In the genomic region with DNA sequence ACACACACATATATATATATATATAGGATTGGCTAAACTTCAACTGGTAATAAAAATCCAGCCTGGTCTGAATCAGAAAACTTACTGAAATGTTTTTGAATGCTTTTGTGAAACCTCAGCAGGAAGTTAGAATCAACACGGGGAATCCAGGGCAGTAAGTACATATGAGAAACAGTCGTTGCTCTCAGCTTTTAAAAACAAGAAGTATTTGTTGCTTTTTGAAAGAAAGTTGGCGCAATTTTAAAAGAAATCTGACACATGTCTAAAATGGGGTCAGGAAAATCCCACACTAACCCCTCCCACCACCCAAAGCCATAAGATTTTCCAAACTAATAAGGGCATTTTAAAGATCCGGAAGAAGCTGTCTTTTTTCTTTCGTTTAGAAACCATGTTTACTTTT, we compare ENCODE assay signal across 8 cellular contexts. TPM values are rescaled to one million over a fixed set of nuclear protein-coding genes. Genes with fewer than 3 reads are reported as not detected.
DNase-seq lines count a peak whose midpoint lies in the region; ATAC-seq lines count a peak whose summit lies in the region.

No MANE protein-coding gene starts in this region.

- no peaks in the 10 kb centered on the region for H3K9me3 Mint-ChIP-seq in activated CD4-positive, alpha-beta memory T cell treated with anti-CD3 and anti-CD28 coated beads for 36 hours
- no peaks in the 10 kb centered on the region for H3K9me3 Mint-ChIP-seq in immature natural killer cell

- DNase-seq in AG08395 (ENCODE audit: low spot score) (peak; percentile 50), immature natural killer cell (peak in 2 of 3 donors; percentile 9 to 10), NCI-H2081 treated with DMSO at 0.1 percent for 48 hours (lab: John Stamatoyannopoulos, UW) (no peak), NCI-H146 (lab: John Stamatoyannopoulos, UW) (no peak)
- no peak for DNase-seq in activated CD4-positive, alpha-beta memory T cell treated with anti-CD3 and anti-CD28 coated beads for 36 hours

- peak; percentile 68 for ATAC-seq in GM18909 (IDR thresholded peaks at IDR 0.05; ENCODE audit: poor library complexity, unreplicated experiment)
- ATAC-seq in HG02938 (IDR thresholded peaks at IDR 0.05; ENCODE audit: unreplicated experiment), result no peak
- no peak for ATAC-seq in GM21381 (IDR thresholded peaks at IDR 0.05; ENCODE audit: unreplicated experiment)

- intact Hi-C loops in activated CD4-positive, alpha-beta memory T cell treated with anti-CD3 and anti-CD28 coated beads for 36 hours (cut with micrococcal nuclease), result no loop called here

- peaks cover 22% of the 10 kb centered on the region for H3K4me1 Mint-ChIP-seq in activated CD4-positive, alpha-beta memory T cell treated with anti-CD3 and anti-CD28 coated beads for 36 hours (ENCODE audit: low read depth)
- peaks cover 16 to 19% of the 10 kb centered on the region in 2 donors for H3K4me1 Mint-ChIP-seq in immature natural killer cell

- no peaks in the 10 kb centered on the region for H3K36me3 Mint-ChIP-seq in activated CD4-positive, alpha-beta memory T cell treated with anti-CD3 and anti-CD28 coated beads for 36 hours
- H3K36me3 Mint-ChIP-seq in immature natural killer cell, result peaks cover 0 to 4% (median 0%) of the 10 kb centered on the region in 3 donors

- peak overlapping the region; percentile 81 for H3K27ac Mint-ChIP-seq in activated CD4-positive, alpha-beta memory T cell treated with anti-CD3 and anti-CD28 coated beads for 36 hours
- peak overlapping the region; percentile 79 to 95 (median 94) for H3K27ac Mint-ChIP-seq in immature natural killer cell

- peak overlapping the region; percentile 59 for H3K4me3 Mint-ChIP-seq in activated CD4-positive, alpha-beta memory T cell treated with anti-CD3 and anti-CD28 coated beads for 36 hours
- H3K4me3 Mint-ChIP-seq in immature natural killer cell, result peak overlapping the region; percentile 79 to 91 (median 88)

- CTCF ChIA-PET in activated CD4-positive, alpha-beta memory T cell treated with anti-CD3 and anti-CD28 coated beads for 36 hours (lab: Charles Lee), result interaction anchor here (0.6 to 1.4 kb wide), 3 partner anchors 14 to 109 kb away, joined by 3 to 4 read pairs (median 3); no protein-coding TSS in a partner anchor

- H3K27me3 Mint-ChIP-seq in activated CD4-positive, alpha-beta memory T cell treated with anti-CD3 and anti-CD28 coated beads for 36 hours, result no peaks in the 10 kb centered on the region
- no peaks in the 10 kb centered on the region for H3K27me3 Mint-ChIP-seq in immature natural killer cell (ENCODE audit: low read depth in 3 of 3)

- POLR2A ChIA-PET in activated CD4-positive, alpha-beta memory T cell treated with anti-CD3 and anti-CD28 coated beads for 36 hours (lab: Charles Lee), result interaction anchor here (0.7 kb wide), 1 partner anchor 29 kb away, joined by 3 read pairs; no protein-coding TSS in a partner anchor

RNA-seq across cellular contexts. Expression of a gene that starts 11.5 kb away (rescaled TPM):
- total RNA-seq in activated CD4-positive, alpha-beta memory T cell treated with anti-CD3 and anti-CD28 coated beads for 36 hours, result not detected
- under 1 TPM in 1 of 3 donors, not detected in 2; 0.78 TPM for polyA plus RNA-seq in immature natural killer cell

RNA-seq across cellular contexts. Expression of a gene that starts 30.4 kb away (rescaled TPM):
- total RNA-seq in activated CD4-positive, alpha-beta memory T cell treated with anti-CD3 and anti-CD28 coated beads for 36 hours, result 10 to 100 TPM; 22.6 to 23.0 TPM
- polyA plus RNA-seq in immature natural killer cell, result 10 to 100 TPM in 1 of 3 donors, 1 to 10 TPM in 2; 6.4 to 13.3 (median 7.5) TPM

Comparison
In these comparisons a context has a peak if more than half of its experiments do, and no peak if none do; other contexts are left out.
1. DNase-seq: peak in AG08395 (single experiment) and immature natural killer cell (2 of 3); none in activated CD4-positive, alpha-beta memory T cell treated with anti-CD3 and anti-CD28 coated beads for 36 hours (single experiment), NCI-H2081 treated with DMSO at 0.1 percent for 48 hours (single experiment) and NCI-H146 (single experiment).